Comparison of ENCODE assay signal across 1 cellular context in genomic region chr10:86753056-86753455, GRCh38.
TF ChIP-seq lines count a peak whose summit lies in the region.

No MANE protein-coding gene starts in this region.

TF ChIP-seq in SK-N-SH treated with all-trans-retinoic acid at 6 μM for 48 hours, 23 proteins besides CTCF, POLR2A, EP300 and RAD21 (continued from another document):
- TF ChIP-seq GLIS3 (CRISPR knock-in tag; IDR thresholded peaks at IDR 0.05), result no peak
- TF ChIP-seq ZC3H10 (CRISPR knock-in tag; IDR thresholded peaks at IDR 0.05), result no peak
- no peak for TF ChIP-seq ZFP30 (CRISPR knock-in tag; IDR thresholded peaks at IDR 0.05)
- TF ChIP-seq CREB5 (CRISPR knock-in tag; IDR thresholded peaks at IDR 0.05; ENCODE audit: low read depth), result no peak
